31 cellular contexts compared by ENCODE assay signal in the genomic region with DNA sequence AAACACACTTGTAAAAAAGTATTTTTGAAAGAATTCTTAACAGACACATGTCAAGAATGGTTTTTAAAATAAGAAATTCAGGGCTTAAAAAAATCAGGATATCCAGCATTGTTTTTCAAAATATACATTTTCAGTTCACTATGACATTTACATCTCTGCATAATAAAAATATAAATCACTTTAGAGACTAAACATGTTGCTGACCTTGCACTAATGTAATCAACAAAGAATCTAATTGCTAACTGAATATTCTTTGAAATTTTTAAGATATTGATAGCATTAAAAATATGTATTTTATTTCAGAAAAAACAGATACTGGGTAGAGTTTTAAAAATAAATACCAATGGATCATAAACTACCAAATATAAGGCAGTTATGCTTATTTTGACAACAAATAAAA. TPM values are rescaled to one million over a fixed set of nuclear protein-coding genes. Genes with fewer than 3 reads are reported as not detected.
"Had no signal": no experiment of that assay in that cellular context is flagged by ENCODE, and none has a peak within 500 bp of the region (broad histone marks: within the 10 kb centered on the region; RNA-seq: fewer than 3 reads in every experiment).

No MANE protein-coding gene starts in this region.

- H3K4me1 ChIP-seq: ascending aorta, breast epithelium had no signal

- H3K27ac ChIP-seq: ascending aorta, breast epithelium, cardiac muscle cell, coronary artery, dorsolateral prefrontal cortex had no signal

- H3K27me3 ChIP-seq: ascending aorta, cardiac muscle cell had no signal

- H3K9me3 ChIP-seq: ascending aorta, breast epithelium had no signal

- ATAC-seq: activated CD4-positive, alpha-beta T cell treated with anti-CD3 and anti-CD28 coated beads for 36 hours; activated CD8-positive, alpha-beta memory T cell treated with anti-CD3 and anti-CD28 coated beads, Interleukin-2, amount 10 ng/mL, durations not matched to agents 7 days and 5 days; activated CD8-positive, alpha-beta T cell treated with anti-CD3 and anti-CD28 coated beads, Interleukin-2, amount 10 ng/mL, durations not matched to agents 7 days and 5 days; activated naive CD4-positive, alpha-beta T cell treated with anti-CD3 and anti-CD28 coated beads, Interleukin-2, amount 50 U/mL, for 72 hours; esophagus mucosa; T-helper 17 cell had no signal

- FAIRE-seq: frontal cortex had no signal

- H3K4me3 ChIP-seq: ascending aorta, breast epithelium, cardiac muscle cell, coronary artery, dorsolateral prefrontal cortex had no signal

- H3K36me3 ChIP-seq: ascending aorta, breast epithelium, cardiac muscle cell had no signal

- DNase-seq: activated CD4-positive, alpha-beta memory T cell treated with anti-CD3 and anti-CD28 coated beads for 36 hours; activated CD4-positive, alpha-beta T cell treated with anti-CD3 and anti-CD28 coated beads for 36 hours; activated CD4-positive, alpha-beta T cell treated with anti-CD3 and anti-CD28 coated beads, Interleukin-2, amount 10 ng/mL, durations not matched to agents 24 days and 14 days; activated CD4-positive, CD25-positive, alpha-beta regulatory T cell; activated CD4-positive, CD25-positive, alpha-beta regulatory T cell treated with anti-CD3 and anti-CD28 coated beads, Interleukin-2, amount 50 U/mL, for 72 hours; activated CD8-positive, alpha-beta memory T cell treated with anti-CD3 and anti-CD28 coated beads, Interleukin-2, amount 10 ng/mL, durations not matched to agents 7 days and 5 days; activated CD8-positive, alpha-beta memory T cell treated with anti-CD3 and anti-CD28 coated beads, Interleukin-2, amount 50 U/mL, for 4 hours; activated CD8-positive, alpha-beta T cell treated with anti-CD3 and anti-CD28 coated beads, Interleukin-2, amount 10 ng/mL, durations not matched to agents 7 days and 5 days; activated effector memory CD4-positive, alpha-beta T cell treated with anti-CD3 and anti-CD28 coated beads, Interleukin-2, amount 50 U/mL, for 16 hours; activated naive CD4-positive, alpha-beta T cell; activated naive CD4-positive, alpha-beta T cell treated with anti-CD3 and anti-CD28 coated beads, Interleukin-2, amount 10 ng/mL, durations not matched to agents 7 days and 5 days; activated naive CD8-positive, alpha-beta T cell treated with anti-CD3 and anti-CD28 coated beads, Interleukin-2, amount 10 ng/mL, durations not matched to agents 7 days and 5 days; activated T-cell treated with anti-CD3 and anti-CD28 coated beads, Interleukin-2, amount 50 U/mL, for 1 hour; activated T-cell treated with anti-CD3 and anti-CD28 coated beads, Interleukin-2, amount 50 U/mL, for 48 hours; central memory CD4-positive, alpha-beta T cell; cerebellar nuclear complex; dorsolateral prefrontal cortex; effector memory CD4-positive, alpha-beta T cell; endodermal cell; foreskin fibroblast; T-helper 1 cell; T-helper 17 cell; T1000 had no signal

RNA-seq across cellular contexts. Expression of a gene that starts 26.4 kb away (rescaled TPM):
- total RNA-seq: activated CD4-positive, alpha-beta T cell treated with anti-CD3 and anti-CD28 coated beads, Interleukin-2, amount 10 ng/mL, durations not matched to agents 24 days and 14 days; activated CD8-positive, alpha-beta memory T cell treated with anti-CD3 and anti-CD28 coated beads, Interleukin-2, amount 10 ng/mL, durations not matched to agents 7 days and 5 days; activated CD8-positive, alpha-beta T cell treated with anti-CD3 and anti-CD28 coated beads, Interleukin-2, amount 10 ng/mL, durations not matched to agents 7 days and 5 days; activated T-helper 1 cell treated with anti-CD3 and anti-CD28 coated beads, Interleukin-12 subunit alpha, Interleukin-12 subunit beta, Interleukin-2, Interleukin-4 antibody, amounts not matched to agents 30 ng/mL and 10 ng/mL and 1 ng/mL, durations not matched to agents 14 hours and 24 hours and 36 hours had no signal
